ENCODE assay signal across 8 cellular contexts in genomic region chr19:4669723-4670480, GRCh38. TPM values are rescaled to one million over a fixed set of nuclear protein-coding genes. Genes with fewer than 3 reads are reported as not detected.
DNase-seq lines count a peak whose midpoint lies in the region; ATAC-seq lines count a peak whose summit lies in the region.

TSS of gene MYDGF (minus strand) at chr19:4670342. CDS start at chr19:4670334, 8 bp downstream.

- no peaks in the 10 kb centered on the region for H3K9me3 Mint-ChIP-seq in activated CD8-positive, alpha-beta T cell treated with anti-CD3 and anti-CD28 coated beads, Interleukin-2, amount 10 ng/mL, durations not matched to agents 7 days and 5 days (ENCODE audit: insufficient read depth)

- no peaks in the 10 kb centered on the region for H3K27me3 ChIP-seq in BLaER1 treated with 17β-estradiol and CSF1 and Interleukin-3, amounts not matched to agents 10 nM and 100 nM

- H3K27ac Mint-ChIP-seq in activated CD8-positive, alpha-beta T cell treated with anti-CD3 and anti-CD28 coated beads, Interleukin-2, amount 10 ng/mL, durations not matched to agents 7 days and 5 days, result peak within 1 kb of the TSS; percentile 81

- DNase-seq in HT-29 (ENCODE audit: low spot score) (peak; percentile 76), NK-92 (lab: John Stamatoyannopoulos, UW; ENCODE audit: unreplicated experiment) (peak; percentile 44), lung microvascular endothelial cell (ENCODE audit: low read depth in 2 of 2) (peak; percentile 94 to 96)
- DNase-seq in activated CD8-positive, alpha-beta T cell treated with anti-CD3 and anti-CD28 coated beads, Interleukin-2, amount 10 ng/mL, durations not matched to agents 7 days and 5 days, result peak; percentile 95
- peak; percentile 92 for DNase-seq in effector CD4-positive, alpha-beta T cell
- peak; percentile 87 to 93 (median 88) for DNase-seq in stimulated activated CD4-positive, alpha-beta T cell treated with anti-CD3 and anti-CD28 coated beads, TNF-alpha, amount 100 ng/mL, for 24 hours (ENCODE audit: low read depth in 3 of 3)

- H3K36me3 Mint-ChIP-seq in activated CD8-positive, alpha-beta T cell treated with anti-CD3 and anti-CD28 coated beads, Interleukin-2, amount 10 ng/mL, durations not matched to agents 7 days and 5 days (ENCODE audit: low read depth), result peaks cover 26% of the 10 kb centered on the region

- H3K36me3 ChIP-seq in BLaER1 treated with 17β-estradiol and CSF1 and Interleukin-3, amounts not matched to agents 10 nM and 100 nM, result peaks cover 34 to 52% (median 45%) of the 10 kb centered on the region in 11 experiments

- peak within 1 kb of the TSS; percentile 88 to 94 (median 91) for H3K9ac ChIP-seq in BLaER1 treated with 17β-estradiol and CSF1 and Interleukin-3, amounts not matched to agents 10 nM and 100 nM

- peaks cover 0 to 42% (median 19%) of the 10 kb centered on the region in 11 experiments; a peak in 18 of 22 replicates for H4K20me1 ChIP-seq in BLaER1 treated with 17β-estradiol and CSF1 and Interleukin-3, amounts not matched to agents 10 nM and 100 nM

- peak within 1 kb of the TSS; percentile 77 to 97 (median 90) for H3K4me3 ChIP-seq in BLaER1 treated with 17β-estradiol and CSF1 and Interleukin-3, amounts not matched to agents 10 nM and 100 nM

- peak within 1 kb of the TSS; percentile 81 to 99 (median 96) for H3K4me2 ChIP-seq in BLaER1 treated with 17β-estradiol and CSF1 and Interleukin-3, amounts not matched to agents 10 nM and 100 nM

- peak; percentile 77 for ATAC-seq in GM19438 (IDR thresholded peaks at IDR 0.05; ENCODE audit: low read depth, unreplicated experiment)
- peak; percentile 97 for ATAC-seq in activated CD8-positive, alpha-beta T cell treated with anti-CD3 and anti-CD28 coated beads, Interleukin-2, amount 10 ng/mL, durations not matched to agents 7 days and 5 days

- H3K9me3 ChIP-seq in BLaER1 treated with 17β-estradiol and CSF1 and Interleukin-3, amounts not matched to agents 10 nM and 100 nM (replicated peaks in 1 of 11), result no peaks in the 10 kb centered on the region

- peak within 1 kb of the TSS; percentile 86 for H3K4me3 Mint-ChIP-seq in activated CD8-positive, alpha-beta T cell treated with anti-CD3 and anti-CD28 coated beads, Interleukin-2, amount 10 ng/mL, durations not matched to agents 7 days and 5 days

- peak within 1 kb of the TSS; percentile 77 to 93 (median 87); a peak in 21 of 22 replicates for H3K27ac ChIP-seq in BLaER1 treated with 17β-estradiol and CSF1 and Interleukin-3, amounts not matched to agents 10 nM and 100 nM

- H3K4me1 ChIP-seq in BLaER1 treated with 17β-estradiol and CSF1 and Interleukin-3, amounts not matched to agents 10 nM and 100 nM, result peaks cover 12 to 52% (median 36%) of the 10 kb centered on the region in 10 experiments

- no peaks in the 10 kb centered on the region for H3K27me3 Mint-ChIP-seq in activated CD8-positive, alpha-beta T cell treated with anti-CD3 and anti-CD28 coated beads, Interleukin-2, amount 10 ng/mL, durations not matched to agents 7 days and 5 days (ENCODE audit: low read depth)

- H3K4me1 Mint-ChIP-seq in activated CD8-positive, alpha-beta T cell treated with anti-CD3 and anti-CD28 coated beads, Interleukin-2, amount 10 ng/mL, durations not matched to agents 7 days and 5 days (ENCODE audit: low read depth), result peaks cover 21% of the 10 kb centered on the region

- CTCF ChIA-PET in activated CD8-positive, alpha-beta T cell treated with anti-CD3 and anti-CD28 coated beads, Interleukin-2, amount 10 ng/mL, durations not matched to agents 7 days and 5 days (lab: Charles Lee), result no interaction called here

- POLR2A ChIA-PET in activated CD8-positive, alpha-beta T cell treated with anti-CD3 and anti-CD28 coated beads, Interleukin-2, amount 10 ng/mL, durations not matched to agents 7 days and 5 days (lab: Charles Lee), result interaction anchor here (0.6 kb wide), 1 partner anchor 21 kb away, joined by 4 read pairs; no protein-coding TSS in a partner anchor

RNA-seq across cellular contexts. Expression of gene MYDGF, which starts in this region (rescaled TPM):
- 139 and 152 TPM in 2 replicates for total RNA-seq in HT-29 (2014; rRNA removed; shearing (Covaris generic))
- total RNA-seq in activated CD8-positive, alpha-beta T cell treated with anti-CD3 and anti-CD28 coated beads, Interleukin-2, amount 10 ng/mL, durations not matched to agents 7 days and 5 days, result 10 to 100 TPM; 49.6 to 54.9 TPM
- 138 and 149 TPM in 2 replicates for total RNA-seq in lung microvascular endothelial cell

Comparison
In these comparisons a context has a peak if more than half of its experiments do, and no peak if none do; other contexts are left out.
1. Peak in every context shown above with its lines: DNase-seq, ATAC-seq, H3K4me3 ChIP-seq and H3K27ac ChIP-seq.
2. DNase-seq: peak in every context shown above with its lines; median percentile 95 in activated CD8-positive, alpha-beta T cell treated with anti-CD3 and anti-CD28 coated beads, Interleukin-2, amount 10 ng/mL, durations not matched to agents 7 days and 5 days; 95 in lung microvascular endothelial cell; 92 in effector CD4-positive, alpha-beta T cell; 88 in stimulated activated CD4-positive, alpha-beta T cell treated with anti-CD3 and anti-CD28 coated beads, TNF-alpha, amount 100 ng/mL, for 24 hours; 76 in HT-29; 44 in NK-92.